ENCODE assay signal across 27 cellular contexts in genomic region chr12:88914967-88915366, GRCh38.
DNase-seq lines count a peak whose midpoint lies in the region; ATAC-seq, FAIRE-seq and TF ChIP-seq lines count a peak whose summit lies in the region.
"Had no signal": no experiment of that assay in that cellular context is flagged by ENCODE, and none has a peak within 500 bp of the region (broad histone marks: within the 10 kb centered on the region; RNA-seq: fewer than 3 reads in every experiment).

No MANE protein-coding gene starts in this region.

- H3K4me1 Mint-ChIP-seq in Calu3 (ENCODE audit: low read depth, unreplicated experiment) (no peaks in the 10 kb centered on the region), chondrocyte (ENCODE audit: low read depth) (no peaks in the 10 kb centered on the region)
- H3K4me1 Mint-ChIP-seq: B cell had no signal

- H3K4me3 ChIP-seq in osteoblast (ENCODE audit: insufficient read depth, low read length) (no peak overlapping the region), vagina (no peak overlapping the region)
- H3K4me3 ChIP-seq: A549; BLaER1 treated with 17β-estradiol and CSF1 and Interleukin-3, amounts not matched to agents 10 nM and 100 nM; GM12878 had no signal

- CTCF ChIA-PET in Calu3 (lab: Charles Lee) = no interaction called here

- H3K4me3 Mint-ChIP-seq in Calu3 (ENCODE audit: low read depth, unreplicated experiment) = no peak overlapping the region
- no peak overlapping the region for H3K4me3 Mint-ChIP-seq in chondrocyte (ENCODE audit: unreplicated experiment)
- H3K4me3 Mint-ChIP-seq: B cell; CD4-positive, alpha-beta T cell; CD8-positive, alpha-beta T cell had no signal

- H3K27ac Mint-ChIP-seq in Calu3 (ENCODE audit: unreplicated experiment) (peak overlapping the region; percentile 47), chondrocyte (ENCODE audit: unreplicated experiment) (no peak overlapping the region)
- H3K27ac Mint-ChIP-seq: B cell; CD4-positive, alpha-beta T cell; CD8-positive, alpha-beta T cell had no signal

- no peak for TF ChIP-seq POLR2A in vagina (IDR thresholded peaks at IDR 0.05)

- H3K4me1 ChIP-seq in osteoblast (ENCODE audit: insufficient read depth, low read length) (no peaks in the 10 kb centered on the region), vagina (no peaks in the 10 kb centered on the region)
- H3K4me1 ChIP-seq: A549; BLaER1 treated with 17β-estradiol and CSF1 and Interleukin-3, amounts not matched to agents 10 nM and 100 nM had no signal

- intact Hi-C loops in Calu3 (cut with micrococcal nuclease; ENCODE audit: unreplicated experiment) = no loop called here
- intact Hi-C loops in vagina (cut with DNase I) = no loop called here

- H3K27me3 ChIP-seq in osteoblast (ENCODE audit: insufficient read depth, low read length) = no peaks in the 10 kb centered on the region
- no peaks in the 10 kb centered on the region for H3K27me3 ChIP-seq in vagina
- H3K27me3 ChIP-seq: BLaER1 treated with 17β-estradiol and CSF1 and Interleukin-3, amounts not matched to agents 10 nM and 100 nM had no signal

- no peak overlapping the region for H3K4me2 ChIP-seq in osteoblast (ENCODE audit: insufficient read depth, low read length)
- H3K4me2 ChIP-seq: A549; BLaER1 treated with 17β-estradiol and CSF1 and Interleukin-3, amounts not matched to agents 10 nM and 100 nM had no signal

- H3K9me3 Mint-ChIP-seq in Calu3 (ENCODE audit: low read depth, unreplicated experiment) (peaks cover 8% of the 10 kb centered on the region), chondrocyte (ENCODE audit: low read depth) (peaks cover 28% of the 10 kb centered on the region)

- FAIRE-seq in HTR-8/SVneo (lab: Jason Lieb, UNC) = peak; percentile 59
- FAIRE-seq: A549, GM12878, GM12892, GM18507 had no signal

- H2AFZ ChIP-seq in osteoblast (ENCODE audit: low read length) = peak overlapping the region; percentile 26

- H3K79me2 ChIP-seq in osteoblast (ENCODE audit: insufficient read depth, low read length) = no peaks in the 10 kb centered on the region

- H3K9me3 ChIP-seq in osteoblast (ENCODE audit: low read depth, low read length) (no peaks in the 10 kb centered on the region), vagina (no peaks in the 10 kb centered on the region)

- H4K20me1 ChIP-seq in osteoblast (ENCODE audit: insufficient read depth, low read length) = no peaks in the 10 kb centered on the region
- H4K20me1 ChIP-seq: BLaER1 treated with 17β-estradiol and CSF1 and Interleukin-3, amounts not matched to agents 10 nM and 100 nM had no signal

- H3K27ac ChIP-seq in osteoblast (ENCODE audit: low read depth, low read length) = no peak overlapping the region
- H3K27ac ChIP-seq in vagina = no peak overlapping the region
- H3K27ac ChIP-seq: 22Rv1; A549; BLaER1 treated with 17β-estradiol and CSF1 and Interleukin-3, amounts not matched to agents 10 nM and 100 nM; C4-2B had no signal

- ATAC-seq in GM19328 (IDR thresholded peaks at IDR 0.05; ENCODE audit: unreplicated experiment) = no peak
- ATAC-seq: A549; CD8-positive, alpha-beta T cell; GM12878 had no signal

- H3K27me3 Mint-ChIP-seq in Calu3 (ENCODE audit: unreplicated experiment) (no peaks in the 10 kb centered on the region), chondrocyte (ENCODE audit: low read depth) (no peaks in the 10 kb centered on the region)
- H3K27me3 Mint-ChIP-seq: B cell; CD4-positive, alpha-beta T cell had no signal

- TF ChIP-seq CTCF in Calu3 (IDR thresholded peaks at IDR 0.05; ENCODE audit: unreplicated experiment) = no peak
- no peak for TF ChIP-seq CTCF in chondrocyte (IDR thresholded peaks at IDR 0.05)
- TF ChIP-seq CTCF in osteoblast (IDR thresholded peaks at IDR 0.05; ENCODE audit: extremely low read depth, low read depth, low read length) = no peak
- TF ChIP-seq CTCF in vagina (IDR thresholded peaks at IDR 0.05) = no peak

- H3K36me3 Mint-ChIP-seq in Calu3 (ENCODE audit: insufficient read depth, unreplicated experiment) = no peaks in the 10 kb centered on the region
- H3K36me3 Mint-ChIP-seq in chondrocyte (ENCODE audit: low read depth) = peaks cover 4% of the 10 kb centered on the region
- H3K36me3 Mint-ChIP-seq: CD8-positive, alpha-beta T cell had no signal

- DNase-seq in Calu3 (no peak), HTR-8/SVneo (ENCODE audit: insufficient read length, low spot score) (no peak), chondrocyte (ENCODE audit: low spot score) (peak; percentile 58), osteoblast (ENCODE audit: insufficient read length, low spot score, missing footprints) (no peak), vagina (ENCODE audit: extremely low spot score in 2 of 2) (no peak), NCI-H1092 (lab: John Stamatoyannopoulos, UW) (no peak)
- DNase-seq in activated T-cell treated with anti-CD3 and anti-CD28 coated beads, Interleukin-2, amount 50 U/mL, for 48 hours = no peak
- DNase-seq: AML-193; Caco-2; CD4-positive, alpha-beta T cell; CD8-positive, alpha-beta T cell; DMS 273 treated with DMSO at 0.1 percent for 48 hours; DMS153; DMS53; DMS79; DND-41; EL; GDM1 had no signal

- BruUV-seq in Calu3 (replicated peaks; lab: Mats Ljungman, UMichigan) = no TSS peak

- H3K36me3 ChIP-seq in osteoblast (ENCODE audit: insufficient read depth, low read length) (no peaks in the 10 kb centered on the region), vagina (no peaks in the 10 kb centered on the region)
- H3K36me3 ChIP-seq: BLaER1 treated with 17β-estradiol and CSF1 and Interleukin-3, amounts not matched to agents 10 nM and 100 nM had no signal
